ENCODE assay signal across 24 cellular contexts in genomic region chr3:174208161-174208560, GRCh38.
"Had no signal": no experiment of that assay in that cellular context is flagged by ENCODE, and none has a peak within 500 bp of the region (broad histone marks: within the 10 kb centered on the region; RNA-seq: fewer than 3 reads in every experiment).

No MANE protein-coding gene starts in this region.

- H3K9me3 Mint-ChIP-seq: activated naive CD4-positive, alpha-beta T cell treated with anti-CD3 and anti-CD28 coated beads for 36 hours; activated naive CD8-positive, alpha-beta T cell treated with anti-CD3 and anti-CD28 coated beads, Interleukin-2, amount 10 ng/mL, durations not matched to agents 7 days and 5 days; activated T-cell treated with anti-CD3 and anti-CD28 coated beads, Interleukin-2, amount 50 U/mL, for 72 hours; mesothelial cell of epicardium; stimulated activated memory B cell treated with anti-CD40 and anti-IgM and Interleukin-4, amounts not matched to agents 10 μg/mL and 1 μg/mL and 100 μg/mL, for 72 hours had no signal

- DNase-seq: activated CD4-positive, alpha-beta memory T cell treated with anti-CD3 and anti-CD28 coated beads for 36 hours; activated CD4-positive, alpha-beta T cell treated with anti-CD3 and anti-CD28 coated beads for 48 hours; activated effector memory CD4-positive, alpha-beta T cell treated with Interleukin-2 at 50 U/mL for 16 hours; activated naive CD4-positive, alpha-beta T cell treated with anti-CD3 and anti-CD28 coated beads for 36 hours; activated naive CD8-positive, alpha-beta T cell treated with anti-CD3 and anti-CD28 coated beads, Interleukin-2, amount 10 ng/mL, durations not matched to agents 7 days and 5 days; activated T-cell treated with anti-CD3 and anti-CD28 coated beads, Interleukin-2, amount 50 U/mL, for 72 hours; amniotic stem cell; colonic mucosa; dorsolateral prefrontal cortex; effector memory CD8-positive, alpha-beta T cell; glutamatergic neuron; kidney glomerular epithelial cell; left ventricle myocardium inferior; naive thymus-derived CD8-positive, alpha-beta T cell; posterior cingulate gyrus; right lobe of liver; small intestine; stimulated activated CD4-positive, alpha-beta T cell treated with anti-CD3 and anti-CD28 coated beads, Interleukin-2, amount 100 ng/mL, for 24 hours; stomach; uterus had no signal

- H3K27ac Mint-ChIP-seq: activated CD4-positive, alpha-beta memory T cell treated with anti-CD3 and anti-CD28 coated beads for 36 hours; activated naive CD4-positive, alpha-beta T cell treated with anti-CD3 and anti-CD28 coated beads for 36 hours; activated naive CD8-positive, alpha-beta T cell treated with anti-CD3 and anti-CD28 coated beads, Interleukin-2, amount 10 ng/mL, durations not matched to agents 7 days and 5 days; activated T-cell treated with anti-CD3 and anti-CD28 coated beads, Interleukin-2, amount 50 U/mL, for 72 hours; effector memory CD8-positive, alpha-beta T cell; mesothelial cell of epicardium; naive thymus-derived CD8-positive, alpha-beta T cell; neural progenitor cell; stimulated activated memory B cell treated with anti-CD40 and anti-IgM and Interleukin-4, amounts not matched to agents 10 μg/mL and 1 μg/mL and 100 μg/mL, for 72 hours had no signal

- H3K4me3 Mint-ChIP-seq: activated CD4-positive, alpha-beta memory T cell treated with anti-CD3 and anti-CD28 coated beads for 36 hours; activated naive CD4-positive, alpha-beta T cell treated with anti-CD3 and anti-CD28 coated beads for 36 hours; activated naive CD8-positive, alpha-beta T cell treated with anti-CD3 and anti-CD28 coated beads, Interleukin-2, amount 10 ng/mL, durations not matched to agents 7 days and 5 days; activated T-cell treated with anti-CD3 and anti-CD28 coated beads, Interleukin-2, amount 50 U/mL, for 72 hours; effector memory CD8-positive, alpha-beta T cell; mesothelial cell of epicardium; naive thymus-derived CD8-positive, alpha-beta T cell; neural progenitor cell; stimulated activated memory B cell treated with anti-CD40 and anti-IgM and Interleukin-4, amounts not matched to agents 10 μg/mL and 1 μg/mL and 100 μg/mL, for 72 hours had no signal

- ATAC-seq: activated T-cell treated with anti-CD3 and anti-CD28 coated beads, Interleukin-2, amount 50 U/mL, for 72 hours; effector memory CD8-positive, alpha-beta T cell; esophagus mucosa; naive thymus-derived CD8-positive, alpha-beta T cell; right lobe of liver; stimulated activated memory B cell treated with anti-CD40 and anti-IgM and Interleukin-4, amounts not matched to agents 10 μg/mL and 1 μg/mL and 100 μg/mL, for 72 hours had no signal

- H3K4me1 Mint-ChIP-seq: activated naive CD8-positive, alpha-beta T cell treated with anti-CD3 and anti-CD28 coated beads, Interleukin-2, amount 10 ng/mL, durations not matched to agents 7 days and 5 days; naive thymus-derived CD8-positive, alpha-beta T cell; stimulated activated memory B cell treated with anti-CD40 and anti-IgM and Interleukin-4, amounts not matched to agents 10 μg/mL and 1 μg/mL and 100 μg/mL, for 72 hours had no signal

- H3K36me3 Mint-ChIP-seq: activated CD4-positive, alpha-beta memory T cell treated with anti-CD3 and anti-CD28 coated beads for 36 hours; activated naive CD8-positive, alpha-beta T cell treated with anti-CD3 and anti-CD28 coated beads, Interleukin-2, amount 10 ng/mL, durations not matched to agents 7 days and 5 days; mesothelial cell of epicardium; naive thymus-derived CD8-positive, alpha-beta T cell; stimulated activated memory B cell treated with anti-CD40 and anti-IgM and Interleukin-4, amounts not matched to agents 10 μg/mL and 1 μg/mL and 100 μg/mL, for 72 hours had no signal

- H3K27me3 Mint-ChIP-seq: activated CD4-positive, alpha-beta memory T cell treated with anti-CD3 and anti-CD28 coated beads for 36 hours; activated naive CD8-positive, alpha-beta T cell treated with anti-CD3 and anti-CD28 coated beads, Interleukin-2, amount 10 ng/mL, durations not matched to agents 7 days and 5 days; effector memory CD8-positive, alpha-beta T cell; naive thymus-derived CD8-positive, alpha-beta T cell; stimulated activated memory B cell treated with anti-CD40 and anti-IgM and Interleukin-4, amounts not matched to agents 10 μg/mL and 1 μg/mL and 100 μg/mL, for 72 hours had no signal
